16 cellular contexts compared by ENCODE assay signal in genomic region chr17:1959871-1960569, GRCh38.
DNase-seq lines count a peak whose midpoint lies in the region; ATAC-seq and TF ChIP-seq lines count a peak whose summit lies in the region.
"Had no signal": no experiment of that assay in that cellular context is flagged by ENCODE, and none has a peak within 500 bp of the region (broad histone marks: within the 10 kb centered on the region; RNA-seq: fewer than 3 reads in every experiment).

No MANE protein-coding gene starts in this region.

- H3K36me3 Mint-ChIP-seq in endodermal cell (ENCODE audit: low read depth) (peaks cover 2% of the 10 kb centered on the region), nephron progenitor cell (ENCODE audit: low read depth) (no peaks in the 10 kb centered on the region)
- H3K36me3 Mint-ChIP-seq in activated CD8-positive, alpha-beta T cell treated with anti-CD3 and anti-CD28 coated beads, Interleukin-2, amount 10 ng/mL, durations not matched to agents 7 days and 5 days (ENCODE audit: low read depth): no peaks in the 10 kb centered on the region
- H3K36me3 Mint-ChIP-seq: natural killer cell treated with Interleukin-12 subunit alpha and Interleukin-12 subunit beta and Interleukin-15 and Interleukin-18, amount 100 ng/mL, for 72 hours had no signal

- intact Hi-C loops in vagina (cut with DNase I): no loop called here

- no peaks in the 10 kb centered on the region for H3K9me3 ChIP-seq in cardiac muscle cell (ENCODE audit: low read depth)
- no peaks in the 10 kb centered on the region for H3K9me3 ChIP-seq in right atrium auricular region
- no peaks in the 10 kb centered on the region for H3K9me3 ChIP-seq in endodermal cell (ENCODE audit: control insufficient read depth, low read length)
- H3K9me3 ChIP-seq in vagina: no peaks in the 10 kb centered on the region
- H3K9me3 ChIP-seq: breast epithelium, HAP-1, spleen, suprapubic skin had no signal

- ATAC-seq in activated CD8-positive, alpha-beta T cell treated with anti-CD3 and anti-CD28 coated beads, Interleukin-2, amount 10 ng/mL, durations not matched to agents 7 days and 5 days: no peak
- ATAC-seq: left lobe of liver; natural killer cell treated with Interleukin-12 subunit alpha and Interleukin-12 subunit beta and Interleukin-15 and Interleukin-18, amount 100 ng/mL, for 72 hours had no signal

- H3K36me3 ChIP-seq in cardiac muscle cell (no peaks in the 10 kb centered on the region), right atrium auricular region (no peaks in the 10 kb centered on the region), endodermal cell (ENCODE audit: control insufficient read depth, insufficient read depth, low read length) (no peaks in the 10 kb centered on the region), vagina (no peaks in the 10 kb centered on the region)
- H3K36me3 ChIP-seq: breast epithelium, HAP-1, spleen, suprapubic skin had no signal

- peak overlapping the region; percentile 29 for H3K4me3 Mint-ChIP-seq in endodermal cell
- H3K4me3 Mint-ChIP-seq in nephron progenitor cell: no peak overlapping the region
- no peak overlapping the region for H3K4me3 Mint-ChIP-seq in activated CD8-positive, alpha-beta T cell treated with anti-CD3 and anti-CD28 coated beads, Interleukin-2, amount 10 ng/mL, durations not matched to agents 7 days and 5 days
- H3K4me3 Mint-ChIP-seq: natural killer cell treated with Interleukin-12 subunit alpha and Interleukin-12 subunit beta and Interleukin-15 and Interleukin-18, amount 100 ng/mL, for 72 hours had no signal

- H3K27me3 ChIP-seq in cardiac muscle cell (no peaks in the 10 kb centered on the region), right atrium auricular region (no peaks in the 10 kb centered on the region), endodermal cell (ENCODE audit: control insufficient read depth, insufficient read depth, low read length, poor library complexity, severe bottlenecking) (no peaks in the 10 kb centered on the region), vagina (no peaks in the 10 kb centered on the region)
- H3K27me3 ChIP-seq: breast epithelium, spleen, suprapubic skin had no signal

- peak overlapping the region; percentile 76 for H3K27ac Mint-ChIP-seq in endodermal cell
- no peak overlapping the region for H3K27ac Mint-ChIP-seq in nephron progenitor cell
- H3K27ac Mint-ChIP-seq in activated CD8-positive, alpha-beta T cell treated with anti-CD3 and anti-CD28 coated beads, Interleukin-2, amount 10 ng/mL, durations not matched to agents 7 days and 5 days: no peak overlapping the region
- H3K27ac Mint-ChIP-seq: natural killer cell treated with Interleukin-12 subunit alpha and Interleukin-12 subunit beta and Interleukin-15 and Interleukin-18, amount 100 ng/mL, for 72 hours had no signal

- H3K4me1 ChIP-seq in cardiac muscle cell (ENCODE audit: low read depth) (peaks cover 27% of the 10 kb centered on the region), right atrium auricular region (peaks cover 0 to 8% of the 10 kb centered on the region in 2 donors), endodermal cell (ENCODE audit: control insufficient read depth, insufficient read depth, low read length) (no peaks in the 10 kb centered on the region), vagina (peaks cover 13% of the 10 kb centered on the region)
- H3K4me1 ChIP-seq: breast epithelium, suprapubic skin had no signal

- no peak for TF ChIP-seq POLR2A in vagina (IDR thresholded peaks at IDR 0.05)

- CTCF ChIA-PET in activated CD8-positive, alpha-beta T cell treated with anti-CD3 and anti-CD28 coated beads, Interleukin-2, amount 10 ng/mL, durations not matched to agents 7 days and 5 days (lab: Charles Lee): interaction anchor here (1.1 kb wide), 1 partner anchor 393 kb away, joined by 3 read pairs; no protein-coding TSS in a partner anchor

- H3K27ac ChIP-seq in cardiac muscle cell: peak overlapping the region; percentile 34
- H3K27ac ChIP-seq in right atrium auricular region: no peak overlapping the region
- H3K27ac ChIP-seq in endodermal cell (ENCODE audit: low read depth, low read length): no peak overlapping the region
- H3K27ac ChIP-seq in vagina: peak overlapping the region; percentile 68
- H3K27ac ChIP-seq: KMS-11, spleen, suprapubic skin had no signal

- no peak for TF ChIP-seq CTCF in cardiac muscle cell (IDR thresholded peaks at IDR 0.05; ENCODE audit: low read depth, low read length)
- TF ChIP-seq CTCF in right atrium auricular region (IDR thresholded peaks at IDR 0.05): no peak
- no peak for TF ChIP-seq CTCF in endodermal cell (conservative IDR thresholded peaks at IDR 0.05)
- TF ChIP-seq CTCF in nephron progenitor cell (IDR thresholded peaks at IDR 0.05): no peak
- no peak for TF ChIP-seq CTCF in vagina (IDR thresholded peaks at IDR 0.05)

- POLR2A ChIA-PET in activated CD8-positive, alpha-beta T cell treated with anti-CD3 and anti-CD28 coated beads, Interleukin-2, amount 10 ng/mL, durations not matched to agents 7 days and 5 days (lab: Charles Lee): no interaction called here

- no peaks in the 10 kb centered on the region for H3K9me3 Mint-ChIP-seq in endodermal cell
- H3K9me3 Mint-ChIP-seq in nephron progenitor cell: no peaks in the 10 kb centered on the region
- H3K9me3 Mint-ChIP-seq in activated CD8-positive, alpha-beta T cell treated with anti-CD3 and anti-CD28 coated beads, Interleukin-2, amount 10 ng/mL, durations not matched to agents 7 days and 5 days (ENCODE audit: insufficient read depth): no peaks in the 10 kb centered on the region
- H3K9me3 Mint-ChIP-seq: natural killer cell treated with Interleukin-12 subunit alpha and Interleukin-12 subunit beta and Interleukin-15 and Interleukin-18, amount 100 ng/mL, for 72 hours had no signal

- H3K9ac ChIP-seq in endodermal cell (ENCODE audit: extremely low read depth, low read length, poor library complexity, severe bottlenecking): peak overlapping the region; percentile 57
- H3K9ac ChIP-seq: KMS-11 had no signal

- H3K4me1 Mint-ChIP-seq in endodermal cell (peaks cover 37% of the 10 kb centered on the region), nephron progenitor cell (peaks cover 52% of the 10 kb centered on the region)
- no peaks in the 10 kb centered on the region for H3K4me1 Mint-ChIP-seq in activated CD8-positive, alpha-beta T cell treated with anti-CD3 and anti-CD28 coated beads, Interleukin-2, amount 10 ng/mL, durations not matched to agents 7 days and 5 days (ENCODE audit: low read depth)

- H3K27me3 Mint-ChIP-seq in endodermal cell (ENCODE audit: insufficient read depth) (peaks cover 22% of the 10 kb centered on the region), nephron progenitor cell (ENCODE audit: low read depth, poor library complexity) (peaks cover 6% of the 10 kb centered on the region)
- no peaks in the 10 kb centered on the region for H3K27me3 Mint-ChIP-seq in activated CD8-positive, alpha-beta T cell treated with anti-CD3 and anti-CD28 coated beads, Interleukin-2, amount 10 ng/mL, durations not matched to agents 7 days and 5 days (ENCODE audit: low read depth)
- H3K27me3 Mint-ChIP-seq: natural killer cell treated with Interleukin-12 subunit alpha and Interleukin-12 subunit beta and Interleukin-15 and Interleukin-18, amount 100 ng/mL, for 72 hours had no signal

- no peak overlapping the region for H3K4me3 ChIP-seq in cardiac muscle cell
- H3K4me3 ChIP-seq in right atrium auricular region: no peak overlapping the region
- H3K4me3 ChIP-seq in endodermal cell (ENCODE audit: low read length): no peak overlapping the region
- H3K4me3 ChIP-seq in vagina: no peak overlapping the region
- H3K4me3 ChIP-seq: HAP-1, spleen, suprapubic skin had no signal

- 74 to 85% methylated on average over 8 to 18 of the region's 18 CpGs for WGBS in endodermal cell (ENCODE audit: insufficient coverage in 1 of 2, insufficient read length in 1 of 2), 2 experiments

- DNase-seq in cardiac muscle cell (ENCODE audit: low read depth in 1 of 2, low spot score in 1 of 2) (peak in 1 of 2 donors; percentile 58), right atrium auricular region (ENCODE audit: low spot score) (no peak), endodermal cell (no peak), nephron progenitor cell (peak; percentile 36), vagina (ENCODE audit: extremely low spot score in 2 of 2) (no peak), SHP77 (lab: John Stamatoyannopoulos, UW) (no peak)
- no peak for DNase-seq in activated CD4-positive, alpha-beta T cell treated with anti-CD3 and anti-CD28 coated beads for 4 hours
- DNase-seq in activated CD8-positive, alpha-beta T cell treated with anti-CD3 and anti-CD28 coated beads, Interleukin-2, amount 10 ng/mL, durations not matched to agents 7 days and 5 days: no peak
- DNase-seq: NCI-H1694, spleen had no signal

Comparison
In these comparisons a context has a peak if more than half of its experiments do, and no peak if none do; other contexts are left out.
1. H3K27ac ChIP-seq: peak in cardiac muscle cell (single experiment) and vagina (single experiment); none in right atrium auricular region (0 of 2) and endodermal cell (single experiment).